ENCODE assay signal across 1 cellular context in the genomic region with DNA sequence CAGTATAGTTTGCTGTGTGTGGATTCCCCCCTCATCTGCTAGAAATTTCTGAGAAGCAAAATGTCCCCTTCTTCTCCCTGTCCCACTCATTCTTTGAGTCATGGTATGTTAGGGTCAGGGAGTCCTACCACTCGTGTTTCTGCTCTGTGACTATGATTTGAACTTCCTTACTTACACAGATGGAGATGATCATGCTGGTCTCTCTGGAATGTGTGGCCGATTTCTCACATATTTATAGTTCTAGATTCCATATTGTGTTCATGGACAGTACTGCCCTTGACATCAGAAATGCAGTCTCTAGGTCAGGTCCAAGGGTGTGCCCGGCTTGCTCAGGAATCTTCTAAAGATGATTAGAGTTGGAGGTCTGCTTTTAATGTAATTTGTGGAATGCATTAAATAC.
TF ChIP-seq lines count a peak whose summit lies in the region.

No MANE protein-coding gene starts in this region.

TF ChIP-seq in GM23338, 12 proteins besides CTCF, POLR2A, EP300 and RAD21 (continued from another document):
- no peak for TF ChIP-seq ZNF462 (CRISPR knock-in tag; IDR thresholded peaks at IDR 0.05)
